Comparison of ENCODE assay signal across 8 cellular contexts in genomic region chr3:42780892-42781700, GRCh38. TPM values are rescaled to one million over a fixed set of nuclear protein-coding genes. Genes with fewer than 3 reads are reported as not detected.
DNase-seq lines count a peak whose midpoint lies in the region; ATAC-seq and TF ChIP-seq lines count a peak whose summit lies in the region.

No MANE protein-coding gene starts in this region.

- H3K4me1 ChIP-seq in GM23338 (ENCODE audit: insufficient read depth) (no peaks in the 10 kb centered on the region), neutrophil (ENCODE audit: control insufficient read depth in 1 of 2, insufficient read depth in 1 of 2, low read depth in 1 of 2, low read length in 1 of 2) (no peaks in the 10 kb centered on the region)

- H3K4me3 Mint-ChIP-seq in GM23338 = no peak overlapping the region
- H3K4me3 Mint-ChIP-seq in T-helper 17 cell = no peak overlapping the region

- H3K27me3 Mint-ChIP-seq in GM23338 (ENCODE audit: insufficient read depth, low read depth, poor library complexity) (peaks cover 2% of the 10 kb centered on the region), T-helper 17 cell (no peaks in the 10 kb centered on the region)

- H3K27ac ChIP-seq in GM23338 (ENCODE audit: low read depth) (peak overlapping the region; percentile 4; the same call in 1 of the 2 replicates), neutrophil (no peak overlapping the region)

- no peaks in the 10 kb centered on the region; the same call in 2 of the 3 replicates for H3K9me3 Mint-ChIP-seq in GM23338

- H3K36me3 ChIP-seq in GM23338 (ENCODE audit: insufficient read depth) (peaks cover 11% of the 10 kb centered on the region; the same call in 1 of the 2 replicates), neutrophil (peaks cover 9% of the 10 kb centered on the region)

- DNase-seq in NCI-H2196 (lab: John Stamatoyannopoulos, UW; ENCODE audit: unreplicated experiment) = peak; percentile 62
- DNase-seq in NCI-H2196 treated with DMSO at 0.1 percent for 48 hours (lab: John Stamatoyannopoulos, UW; ENCODE audit: unreplicated experiment) = no peak
- peak; percentile 88 for DNase-seq in GM23338 (ENCODE audit: low spot score)
- DNase-seq in NCI-H146 treated with DMSO at 0.1 percent for 48 hours (lab: John Stamatoyannopoulos, UW; ENCODE audit: unreplicated experiment) = peak; percentile 1
- DNase-seq in T-helper 17 cell = peak in 1 of 3 donors; percentile 22
- peak; percentile 91 for DNase-seq in fibroblast of the aortic adventitia (ENCODE audit: low read depth)

- H2AFZ ChIP-seq in GM23338 = no peak overlapping the region

- H3K9me2 ChIP-seq in GM23338 (ENCODE audit: insufficient read depth) = no peaks in the 10 kb centered on the region

- H3K9me3 ChIP-seq in T-helper 17 cell (ENCODE audit: control insufficient read depth, low read length, poor library complexity, severe bottlenecking) = no peaks in the 10 kb centered on the region
- no peaks in the 10 kb centered on the region for H3K9me3 ChIP-seq in neutrophil

- TF ChIP-seq CTCF in GM23338 (conservative IDR thresholded peaks at IDR 0.05; ENCODE audit: low read depth in 2 of 2) (peak; percentile 70 to 86), fibroblast of the aortic adventitia (IDR thresholded peaks at IDR 0.05; ENCODE audit: insufficient read depth, low read length) (peak; percentile 79), neutrophil (IDR thresholded peaks at IDR 0.05) (peak; percentile 87)

- peak overlapping the region; percentile 85 for H3K27ac Mint-ChIP-seq in GM23338
- no peak overlapping the region for H3K27ac Mint-ChIP-seq in T-helper 17 cell

- no peaks in the 10 kb centered on the region for H3F3A ChIP-seq in GM23338 (replicated peaks; ENCODE audit: low read depth)

- H3K27me3 ChIP-seq in GM23338 (ENCODE audit: insufficient read depth) = no peaks in the 10 kb centered on the region
- H3K27me3 ChIP-seq in neutrophil = no peaks in the 10 kb centered on the region

- H3K4me1 Mint-ChIP-seq in GM23338 (no peaks in the 10 kb centered on the region; the same call in 2 of the 3 replicates), T-helper 17 cell (peaks cover 2% of the 10 kb centered on the region)

- no peaks in the 10 kb centered on the region; the same call in 1 of the 2 replicates for H3K79me2 ChIP-seq in GM23338 (replicated peaks; ENCODE audit: insufficient read depth)

- H3K4me2 ChIP-seq in GM23338 = no peak overlapping the region

- peaks cover 5% of the 10 kb centered on the region; the same call in 1 of the 2 replicates for H4K20me1 ChIP-seq in GM23338 (replicated peaks; ENCODE audit: insufficient read depth)

- H3K36me3 Mint-ChIP-seq in GM23338 (ENCODE audit: low read depth) (peaks cover 25% of the 10 kb centered on the region; the same call in 2 of the 3 replicates), T-helper 17 cell (ENCODE audit: low read depth) (no peaks in the 10 kb centered on the region)

- ATAC-seq in GM23338 (peak; percentile 86), T-helper 17 cell (peak; percentile 84), GM18517 (IDR thresholded peaks at IDR 0.05; ENCODE audit: unreplicated experiment) (no peak)

- no peak overlapping the region for H3K4me3 ChIP-seq in GM23338
- H3K4me3 ChIP-seq in fibroblast of the aortic adventitia (ENCODE audit: low read depth, low read length) = no peak overlapping the region
- no peak overlapping the region for H3K4me3 ChIP-seq in neutrophil (ENCODE audit: low read depth in 1 of 2, low read length in 1 of 2)

TF ChIP-seq in GM23338, 12 proteins besides CTCF, POLR2A, EP300 and RAD21:
- TF ChIP-seq STAT1 (IDR thresholded peaks at IDR 0.05; ENCODE audit: unreplicated experiment) (no peak), ETS1 (IDR thresholded peaks at IDR 0.05) (no peak), ZNF114 (CRISPR knock-in tag; IDR thresholded peaks at IDR 0.05) (no peak)

RNA-seq across cellular contexts. Expression of gene CCDC13, which starts 8.0 kb away (rescaled TPM):
- total RNA-seq in GM23338 (2014; rRNA removed; shearing (Covaris generic)) = 0.45 TPM in 1 of 2 replicates, not detected in the other
- polyA plus RNA-seq in GM23338 (2016; fragmentation: Nextera tagmentation; extraction: Ambion mirVana) = 0.27 and 0.42 TPM in 2 replicates
- total RNA-seq in T-helper 17 cell = under 1 TPM in 1 of 2 donors, not detected in 1; 0.94 TPM
- total RNA-seq in fibroblast of the aortic adventitia (ENCODE audit: low replicate concordance) = 0.27 and 8.6 TPM in 2 replicates

RNA-seq across cellular contexts. Expression of gene HIGD1A, which starts 23.2 kb away (rescaled TPM):
- total RNA-seq in GM23338 (2014; rRNA removed; shearing (Covaris generic)) = 102 and 118 TPM in 2 replicates
- polyA plus RNA-seq in GM23338 (2016; fragmentation: Nextera tagmentation; extraction: Ambion mirVana) = 127 and 144 TPM in 2 replicates
- total RNA-seq in T-helper 17 cell = 10 to 100 TPM; 20.7 to 29.2 TPM
- 75.1 and 163 TPM in 2 replicates for total RNA-seq in fibroblast of the aortic adventitia (ENCODE audit: low replicate concordance)

RNA-seq across cellular contexts. Expression of gene ACKR2, which starts 28.1 kb away (rescaled TPM):
- total RNA-seq in GM23338 (2014; rRNA removed; shearing (Covaris generic)) = 0.35 and 0.58 TPM in 2 replicates
- polyA plus RNA-seq in GM23338 (2016; fragmentation: Nextera tagmentation; extraction: Ambion mirVana) = not detected in 2 replicates
- total RNA-seq in T-helper 17 cell (under 1 TPM; 0.10 to 0.35 TPM), fibroblast of the aortic adventitia (ENCODE audit: low replicate concordance) (under 0.01 and 0.41 TPM in 2 replicates)
